ENCODE assay signal across 14 cellular contexts in genomic region chr2:164903214-164903613, GRCh38. TPM values are rescaled to one million over a fixed set of nuclear protein-coding genes. Genes with fewer than 3 reads are reported as not detected.
DNase-seq lines count a peak whose midpoint lies in the region; ATAC-seq, FAIRE-seq and TF ChIP-seq lines count a peak whose summit lies in the region.
"Had no signal": no experiment of that assay in that cellular context is flagged by ENCODE, and none has a peak within 500 bp of the region (broad histone marks: within the 10 kb centered on the region; RNA-seq: fewer than 3 reads in every experiment).

No MANE protein-coding gene starts in this region.

- H3K9me3 Mint-ChIP-seq in activated naive CD4-positive, alpha-beta T cell treated with anti-CD3 and anti-CD28 coated beads, Interleukin-2, amount 50 U/mL, for 72 hours: peaks cover 0 to 7% of the 10 kb centered on the region in 2 donors
- H3K9me3 Mint-ChIP-seq: type B pancreatic cell had no signal

- TF ChIP-seq EP300 in Ishikawa (IDR thresholded peaks at IDR 0.05; ENCODE audit: borderline replicate concordance): no peak

- no peak for FAIRE-seq in GM19239 (lab: Jason Lieb, UNC)

- no peak overlapping the region for H3K27ac Mint-ChIP-seq in activated naive CD4-positive, alpha-beta T cell treated with anti-CD3 and anti-CD28 coated beads, Interleukin-2, amount 50 U/mL, for 72 hours
- H3K27ac Mint-ChIP-seq: activated CD4-positive, alpha-beta T cell treated with anti-CD3 and anti-CD28 coated beads, Interleukin-2, amount 10 ng/mL, durations not matched to agents 24 days and 14 days; type B pancreatic cell had no signal

- TF ChIP-seq RAD21 in Ishikawa (IDR thresholded peaks at IDR 0.05; ENCODE audit: low read depth): no peak

- DNase-seq in AG20443 (ENCODE audit: low spot score) (peak; percentile 27), fibroblast of the conjunctiva (ENCODE audit: low read depth) (peak; percentile 55), GM19239 (ENCODE audit: insufficient read length, low spot score) (no peak)
- no peak for DNase-seq in stimulated activated CD8-positive, alpha-beta memory T cell treated with anti-CD3 and anti-CD28 coated beads, Interleukin-4, amount 100 ng/mL, for 48 hours
- DNase-seq in activated naive CD4-positive, alpha-beta T cell treated with anti-CD3 and anti-CD28 coated beads, Interleukin-2, amount 50 U/mL, for 72 hours (ENCODE audit: low spot score in 2 of 2): no peak
- DNase-seq: activated CD4-positive, alpha-beta T cell treated with anti-CD3 and anti-CD28 coated beads, Interleukin-2, amount 10 ng/mL, durations not matched to agents 24 days and 14 days; activated naive CD4-positive, alpha-beta T cell; Caco-2; SHP77 treated with DMSO at 0.1 percent for 48 hours; sigmoid colon had no signal

- ATAC-seq in SK-N-SH treated with all-trans-retinoic acid at 6 μM for 48 hours (peak; percentile 71), HG02973 (IDR thresholded peaks at IDR 0.05; ENCODE audit: unreplicated experiment) (no peak)
- no peak for ATAC-seq in activated naive CD4-positive, alpha-beta T cell treated with anti-CD3 and anti-CD28 coated beads, Interleukin-2, amount 50 U/mL, for 72 hours

- no peaks in the 10 kb centered on the region for H3K36me3 Mint-ChIP-seq in activated naive CD4-positive, alpha-beta T cell treated with anti-CD3 and anti-CD28 coated beads, Interleukin-2, amount 50 U/mL, for 72 hours
- H3K36me3 Mint-ChIP-seq: type B pancreatic cell had no signal

TF ChIP-seq in Ishikawa, 13 proteins besides CTCF, POLR2A, EP300 and RAD21:
- TF ChIP-seq YY1 (IDR thresholded peaks at IDR 0.05; ENCODE audit: low read depth): no peak
- peak; percentile 15; the same call in 1 of the 2 replicates for TF ChIP-seq NFIC (IDR thresholded peaks at IDR 0.05)
TF ChIP-seq in Ishikawa: peak in this region for 1.

TF ChIP-seq in SK-N-SH treated with all-trans-retinoic acid at 6 μM for 48 hours, 23 proteins besides CTCF, POLR2A, EP300 and RAD21:
- TF ChIP-seq ZC3H10 (CRISPR knock-in tag; IDR thresholded peaks at IDR 0.05) (no peak), POU6F1 (CRISPR knock-in tag; IDR thresholded peaks at IDR 0.05; ENCODE audit: borderline replicate concordance, low read depth) (no peak), PPARA (CRISPR knock-in tag; IDR thresholded peaks at IDR 0.05; ENCODE audit: borderline replicate concordance) (no peak), ZFP30 (CRISPR knock-in tag; IDR thresholded peaks at IDR 0.05) (no peak), PATZ1 (CRISPR knock-in tag; IDR thresholded peaks at IDR 0.05; ENCODE audit: borderline replicate concordance) (no peak), BACH2 (CRISPR knock-in tag; IDR thresholded peaks at IDR 0.05; ENCODE audit: borderline replicate concordance) (no peak), TCF4 (CRISPR knock-in tag; IDR thresholded peaks at IDR 0.05; ENCODE audit: borderline replicate concordance) (no peak), ISL1 (CRISPR knock-in tag; IDR thresholded peaks at IDR 0.05) (no peak), ZFP3 (CRISPR knock-in tag; IDR thresholded peaks at IDR 0.05) (no peak), RARB (CRISPR knock-in tag; IDR thresholded peaks at IDR 0.05) (no peak), GLIS3 (CRISPR knock-in tag; IDR thresholded peaks at IDR 0.05) (no peak), CREB5 (CRISPR knock-in tag; IDR thresholded peaks at IDR 0.05; ENCODE audit: low read depth) (no peak), ESRRG (CRISPR knock-in tag; IDR thresholded peaks at IDR 0.05) (no peak)

RNA-seq across cellular contexts. Expression of gene SLC38A11, which starts 52.1 kb away (rescaled TPM):
- total RNA-seq in activated naive CD4-positive, alpha-beta T cell treated with anti-CD3 and anti-CD28 coated beads, Interleukin-2, amount 50 U/mL, for 72 hours: not detected
- total RNA-seq: activated CD4-positive, alpha-beta T cell treated with anti-CD3 and anti-CD28 coated beads, Interleukin-2, amount 10 ng/mL, durations not matched to agents 24 days and 14 days had no signal

Comparison
In these comparisons a context has a peak if more than half of its experiments do, and no peak if none do; other contexts are left out.
1. DNase-seq: peak in AG20443 (single experiment) and fibroblast of the conjunctiva (single experiment); none in stimulated activated CD8-positive, alpha-beta memory T cell treated with anti-CD3 and anti-CD28 coated beads, Interleukin-4, amount 100 ng/mL, for 48 hours (single experiment), GM19239 (single experiment) and activated naive CD4-positive, alpha-beta T cell treated with anti-CD3 and anti-CD28 coated beads, Interleukin-2, amount 50 U/mL, for 72 hours (0 of 2).